Comparison of ENCODE assay signal across 9 cellular contexts in the genomic region with DNA sequence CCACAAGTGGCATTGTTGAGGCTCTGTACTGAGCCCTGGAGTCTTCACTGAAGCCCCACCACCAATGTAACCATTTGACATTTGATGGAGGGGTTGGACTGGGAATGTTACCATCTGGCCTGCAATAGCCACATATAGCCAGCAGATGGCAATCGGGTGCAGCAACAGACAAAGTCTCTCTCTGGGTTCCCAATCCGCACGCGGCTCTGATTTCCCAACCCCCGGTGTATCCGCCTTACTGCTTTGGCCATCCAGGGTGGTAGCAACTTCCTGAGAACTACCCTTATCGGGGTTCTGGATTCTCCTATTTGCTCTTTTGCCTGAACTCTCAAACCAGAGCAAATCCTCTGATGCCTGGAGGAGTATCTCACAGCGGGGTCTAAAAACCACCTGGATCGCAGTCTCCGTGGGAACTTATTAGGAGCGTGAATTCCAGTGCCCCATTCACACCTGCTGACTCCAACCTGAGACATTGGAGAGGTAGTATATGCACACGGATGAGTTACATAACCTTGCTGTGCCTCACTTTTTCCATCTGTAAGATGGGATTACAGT. TPM values are rescaled to one million over a fixed set of nuclear protein-coding genes. Genes with fewer than 3 reads are reported as not detected.
DNase-seq lines count a peak whose midpoint lies in the region; ATAC-seq and TF ChIP-seq lines count a peak whose summit lies in the region.
"Had no signal": no experiment of that assay in that cellular context is flagged by ENCODE, and none has a peak within 500 bp of the region (broad histone marks: within the 10 kb centered on the region; RNA-seq: fewer than 3 reads in every experiment).

No MANE protein-coding gene starts in this region.

- no peak for ATAC-seq in HG03520 (IDR thresholded peaks at IDR 0.05; ENCODE audit: unreplicated experiment)

- no peak overlapping the region for H3K4me2 ChIP-seq in DOHH2 (ENCODE audit: low read length)

- no peaks in the 10 kb centered on the region for H4K20me1 ChIP-seq in DOHH2 (ENCODE audit: control insufficient read depth, insufficient read depth, low read depth, low read length)

- no peaks in the 10 kb centered on the region for H3F3A ChIP-seq in DOHH2 (ENCODE audit: control insufficient read depth, insufficient read depth)

- no peak for TF ChIP-seq POLR2A in ovary (IDR thresholded peaks at IDR 0.05)
- no peak for TF ChIP-seq POLR2A in transverse colon (IDR thresholded peaks at IDR 0.05)

- in situ Hi-C loops in transverse colon (cut with MboI; ENCODE audit: low pct_ligation_motif_present in 1 of 4, low pct_unique_long_range_greater_than_20kb in 1 of 4, low sequenced_read_pairs in 3 of 4) = loop anchor here in 2 of 4 donors (10.0 kb wide), 1 partner anchor 112 kb away; no protein-coding TSS in a partner anchor

- H3K27me3 ChIP-seq in DOHH2 (ENCODE audit: control insufficient read depth, low read length) (peaks cover 4% of the 10 kb centered on the region; the same call in 1 of the 2 replicates), ovary (no peaks in the 10 kb centered on the region), transverse colon (peaks cover 8% of the 10 kb centered on the region)

- H3K9me3 ChIP-seq in DOHH2 (ENCODE audit: control insufficient read depth, insufficient read depth, low read length) (no peaks in the 10 kb centered on the region), ovary (no peaks in the 10 kb centered on the region), transverse colon (no peaks in the 10 kb centered on the region)

- H3K36me3 ChIP-seq in DOHH2 (ENCODE audit: control insufficient read depth, low read length) = no peaks in the 10 kb centered on the region
- H3K36me3 ChIP-seq in ovary = no peaks in the 10 kb centered on the region
- no peaks in the 10 kb centered on the region for H3K36me3 ChIP-seq in transverse colon

- TF ChIP-seq EP300 in ovary (IDR thresholded peaks at IDR 0.05) (no peak), transverse colon (IDR thresholded peaks at IDR 0.05; ENCODE audit: low read depth) (no peak)

- H3K27ac ChIP-seq in DOHH2 (ENCODE audit: low read depth, low read length) (no peak overlapping the region), ovary (no peak overlapping the region), transverse colon (no peak overlapping the region)

- no peaks in the 10 kb centered on the region for H3K9me2 ChIP-seq in DOHH2 (replicated peaks; ENCODE audit: control insufficient read depth, low read length)

- DNase-seq in M059J (ENCODE audit: low read depth) (peak; percentile 62), SHP77 (lab: John Stamatoyannopoulos, UW) (peak; percentile 33 to 73), glomerular endothelial cell (ENCODE audit: extremely low read depth, low read depth, low spot score) (peak; percentile 14), ovary (peak; percentile 73 to 82 (median 76)), transverse colon (peak; percentile 79)
- peak; percentile 7 to 40 (median 36) for DNase-seq in activated naive CD4-positive, alpha-beta T cell (lab: John Stamatoyannopoulos, UW)

- H3K4me3 ChIP-seq in DOHH2 (ENCODE audit: low read length) (no peak overlapping the region), ovary (no peak overlapping the region), transverse colon (no peak overlapping the region)

- H3K79me2 ChIP-seq in DOHH2 (ENCODE audit: control insufficient read depth, low read length) = no peaks in the 10 kb centered on the region

- no peaks in the 10 kb centered on the region for H3K4me1 ChIP-seq in DOHH2 (ENCODE audit: control insufficient read depth, low read length)
- H3K4me1 ChIP-seq in ovary (ENCODE audit: insufficient read depth) = no peaks in the 10 kb centered on the region
- H3K4me1 ChIP-seq in transverse colon = no peaks in the 10 kb centered on the region

- TF ChIP-seq CTCF in DOHH2 (IDR thresholded peaks at IDR 0.05; ENCODE audit: low read depth, low read length, poor library complexity, severe bottlenecking) (peak; percentile 91), ovary (IDR thresholded peaks at IDR 0.05) (peak; percentile 75 to 84 (median 77)), transverse colon (IDR thresholded peaks at IDR 0.05) (peak; percentile 90 to 95 (median 93))

- 17 to 25% (median 19%) methylated on average over 12 of the region's 12 CpGs for WGBS in ovary, 3 donors
- 23 to 31% methylated on average over 3 to 12 of the region's 12 CpGs for WGBS in transverse colon (ENCODE audit: low coverage in 1 of 2), 2 donors

- intact Hi-C loops in ovary (cut with DNase I) (loop anchor here in 2 of 4 donors (5.0 to 10.0 kb wide), 4 partner anchors 112 to 542 kb away; no protein-coding TSS in a partner anchor), transverse colon (cut with DNase I; ENCODE audit: low total_unique reads) (loop anchor here (10.0 kb wide), 1 partner anchor 112 kb away; no protein-coding TSS in a partner anchor)

RNA-seq across cellular contexts. Expression of gene VRTN, which starts 14.2 kb away (rescaled TPM):
- not detected in 2 replicates for total RNA-seq in M059J (2014; rRNA removed; shearing (Covaris generic))
- not detected in 2 replicates for total RNA-seq in glomerular endothelial cell
- under 1 TPM in 1 of 7 donors, not detected in 6; 0.23 TPM for total RNA-seq in ovary
- polyA plus RNA-seq in ovary = under 1 TPM in 1 of 2 donors, not detected in 1; 0.19 TPM
- not detected for total RNA-seq in transverse colon
- polyA plus RNA-seq: esophagus had no signal

RNA-seq across cellular contexts. Expression of gene ABCD4, which starts 59.7 kb away (rescaled TPM):
- total RNA-seq in M059J (2014; rRNA removed; shearing (Covaris generic)) = 18.2 and 27.1 TPM in 2 replicates
- total RNA-seq in glomerular endothelial cell = 51.2 and 70.4 TPM in 2 replicates
- total RNA-seq in ovary = 10 to 100 TPM; 42.2 to 54.4 (median 45.8) TPM
- polyA plus RNA-seq in ovary = 10 to 100 TPM; 33.5 to 50.5 TPM
- 100 to 1,000 TPM in 1 of 4 donors, 10 to 100 TPM in 3; 51.6 to 107 (median 73.1) TPM for total RNA-seq in transverse colon

Comparison
In these comparisons a context has a peak if more than half of its experiments do, and no peak if none do; other contexts are left out.
1. DNase-seq: peak in every context shown above with its lines; median percentile 79 in transverse colon; 76 in ovary; 62 in M059J; 53 in SHP77; 36 in activated naive CD4-positive, alpha-beta T cell; 14 in glomerular endothelial cell.